ENCODE assay signal across 28 cellular contexts in the genomic region with DNA sequence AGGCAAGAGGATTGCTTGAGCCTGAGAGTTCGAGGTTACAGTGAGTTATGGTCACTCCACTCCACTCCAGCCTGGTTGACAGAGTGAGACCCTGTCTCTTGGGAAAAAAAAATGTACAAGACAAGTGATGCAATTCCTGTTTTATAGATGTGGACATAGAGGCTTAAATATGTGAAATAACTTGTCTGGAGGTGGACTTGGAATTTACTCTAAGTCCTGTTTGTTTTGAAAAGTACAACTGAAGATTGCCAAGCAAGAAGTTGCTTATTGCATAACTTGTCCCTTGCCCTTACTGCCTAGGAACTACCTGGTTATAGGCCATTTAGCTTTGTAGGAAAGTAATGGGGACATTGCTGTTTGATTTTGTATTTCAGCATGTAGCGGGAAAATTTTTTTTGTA. TPM values are rescaled to one million over a fixed set of nuclear protein-coding genes. Genes with fewer than 3 reads are reported as not detected.
"Had no signal": no experiment of that assay in that cellular context is flagged by ENCODE, and none has a peak within 500 bp of the region (broad histone marks: within the 10 kb centered on the region; RNA-seq: fewer than 3 reads in every experiment).

No MANE protein-coding gene starts in this region.

- H2AFZ ChIP-seq: parathyroid adenoma had no signal

- FAIRE-seq: astrocyte, colon, endothelial cell of umbilical vein, kidney had no signal

- H3K9ac ChIP-seq: parathyroid adenoma had no signal

- ATAC-seq: activated CD8-positive, alpha-beta T cell treated with anti-CD3 and anti-CD28 coated beads, Interleukin-2, amount 10 ng/mL, durations not matched to agents 7 days and 5 days; effector memory CD8-positive, alpha-beta T cell; esophagus mucosa; gastroesophageal sphincter; stimulated activated memory B cell treated with anti-CD40 and anti-IgM and Interleukin-4, amounts not matched to agents 10 μg/mL and 1 μg/mL and 100 μg/mL, for 72 hours had no signal

- H3K9me3 ChIP-seq: adrenal gland, gastroesophageal sphincter, right lobe of liver, stomach, suprapubic skin, tibial nerve, vagina had no signal

- H3K27me3 ChIP-seq: adrenal gland, dorsolateral prefrontal cortex, gastroesophageal sphincter, right lobe of liver, stomach, suprapubic skin, tibial nerve, vagina had no signal

- DNase-seq: activated CD4-positive, alpha-beta T cell treated with anti-CD3 and anti-CD28 coated beads for 1 hour; activated CD4-positive, alpha-beta T cell treated with anti-CD3 and anti-CD28 coated beads, Interleukin-2, amount 50 U/mL, for 1 hour; activated CD8-positive, alpha-beta T cell treated with anti-CD3 and anti-CD28 coated beads, Interleukin-2, amount 10 ng/mL, durations not matched to agents 7 days and 5 days; activated gamma-delta T cell; adrenal gland; central memory CD4-positive, alpha-beta T cell; dorsolateral prefrontal cortex; effector memory CD8-positive, alpha-beta T cell; head of caudate nucleus; kidney; right lobe of liver; stimulated activated CD4-positive, alpha-beta T cell treated with anti-CD3 and anti-CD28 coated beads, Interleukin-15, amount 100 ng/mL, for 24 hours; stomach; T-helper 1 cell had no signal

- H3K4me3 ChIP-seq: adrenal gland, dorsolateral prefrontal cortex, gastroesophageal sphincter, right lobe of liver, smooth muscle cell, stomach, suprapubic skin, tibial nerve, vagina had no signal

- H3K4me2 ChIP-seq: smooth muscle cell had no signal

- H3K4me1 ChIP-seq: adrenal gland, gastroesophageal sphincter, parathyroid adenoma, stomach, suprapubic skin, tibial nerve, vagina had no signal

- H3K27ac ChIP-seq: adrenal gland, dorsolateral prefrontal cortex, gastroesophageal sphincter, parathyroid adenoma, right lobe of liver, stomach, suprapubic skin, tibial nerve, vagina had no signal

- H3K79me2 ChIP-seq: parathyroid adenoma had no signal

RNA-seq across cellular contexts. Expression of a gene that starts 26.0 kb away (rescaled TPM):
- total RNA-seq: activated CD8-positive, alpha-beta T cell treated with anti-CD3 and anti-CD28 coated beads, Interleukin-2, amount 10 ng/mL, durations not matched to agents 7 days and 5 days; activated T-helper 1 cell treated with anti-CD3 and anti-CD28 coated beads, Interleukin-12 subunit alpha, Interleukin-12 subunit beta, Interleukin-2, Interleukin-4 antibody, amounts not matched to agents 30 ng/mL and 10 ng/mL and 1 ng/mL, durations not matched to agents 14 hours and 24 hours and 36 hours; adrenal gland; astrocyte; endothelial cell of umbilical vein; esophagus mucosa; gastroesophageal sphincter; kidney; lung microvascular endothelial cell; myocyte; right lobe of liver; smooth muscle cell; stomach; suprapubic skin; tibial nerve; vagina had no signal
- polyA plus RNA-seq: adrenal gland, endothelial cell of umbilical vein, smooth muscle cell, stomach had no signal

RNA-seq across cellular contexts. Expression of a gene that starts 46.6 kb away (rescaled TPM):
- total RNA-seq: activated CD8-positive, alpha-beta T cell treated with anti-CD3 and anti-CD28 coated beads, Interleukin-2, amount 10 ng/mL, durations not matched to agents 7 days and 5 days; activated T-helper 1 cell treated with anti-CD3 and anti-CD28 coated beads, Interleukin-12 subunit alpha, Interleukin-12 subunit beta, Interleukin-2, Interleukin-4 antibody, amounts not matched to agents 30 ng/mL and 10 ng/mL and 1 ng/mL, durations not matched to agents 14 hours and 24 hours and 36 hours; adrenal gland; gastroesophageal sphincter; lung microvascular endothelial cell; myocyte; tibial nerve had no signal
- polyA plus RNA-seq: smooth muscle cell had no signal
